Comparison of ENCODE assay signal across 29 cellular contexts in genomic region chr7:8881916-8882315, GRCh38.
"Had no signal": no experiment of that assay in that cellular context is flagged by ENCODE, and none has a peak within 500 bp of the region (broad histone marks: within the 10 kb centered on the region; RNA-seq: fewer than 3 reads in every experiment).

No MANE protein-coding gene starts in this region.

- H3K4me1 ChIP-seq: ascending aorta, gastroesophageal sphincter, right atrium auricular region, stomach, thyroid gland had no signal

- ATAC-seq: activated CD4-positive, CD25-positive, alpha-beta regulatory T cell treated with anti-CD3 and anti-CD28 coated beads, Interleukin-2, amount 50 U/mL, for 24 hours; gastroesophageal sphincter; naive thymus-derived CD4-positive, alpha-beta T cell; stimulated activated naive B cell treated with anti-CD40 and anti-IgM and Interleukin-4, amounts not matched to agents 10 μg/mL and 1 μg/mL and 100 μg/mL, for 72 hours had no signal

- H3K9me3 ChIP-seq: ascending aorta, right atrium auricular region, stomach, thyroid gland had no signal

- H3K4me3 ChIP-seq: ascending aorta, cardiac muscle cell, coronary artery, dorsolateral prefrontal cortex, gastroesophageal sphincter, right atrium auricular region, stomach, thyroid gland had no signal

- H3K27me3 ChIP-seq: ascending aorta, cardiac muscle cell, dorsolateral prefrontal cortex, gastroesophageal sphincter, right atrium auricular region, stomach, thyroid gland had no signal

- FAIRE-seq: TTC549 had no signal

- H3K27ac ChIP-seq: ascending aorta, cardiac muscle cell, coronary artery, dorsolateral prefrontal cortex, gastroesophageal sphincter, right atrium auricular region, stomach, thyroid gland, VCaP had no signal

- H3K36me3 ChIP-seq: ascending aorta, cardiac muscle cell, gastroesophageal sphincter, right atrium auricular region, stomach, thyroid gland had no signal

- DNase-seq: activated CD4-positive, alpha-beta T cell treated with anti-CD3 and anti-CD28 coated beads for 48 hours; activated CD4-positive, alpha-beta T cell treated with anti-CD3 and anti-CD28 coated beads, Interleukin-2, amount 50 U/mL, for 48 hours; activated CD8-positive, alpha-beta memory T cell treated with anti-CD3 and anti-CD28 coated beads, Interleukin-2, amount 50 U/mL, for 4 hours; activated effector memory CD4-positive, alpha-beta T cell treated with anti-CD3 and anti-CD28 coated beads, Interleukin-2, amount 50 U/mL, for 16 hours; activated naive CD4-positive, alpha-beta T cell treated with anti-CD3 and anti-CD28 coated beads, Interleukin-2, amount 10 ng/mL, durations not matched to agents 7 days and 5 days; activated naive CD8-positive, alpha-beta T cell treated with anti-CD3 and anti-CD28 coated beads, Interleukin-2, amount 10 ng/mL, durations not matched to agents 7 days and 5 days; activated T-cell treated with anti-CD3 and anti-CD28 coated beads, Interleukin-2, amount 50 U/mL, for 1 hour; cerebellar nuclear complex; dorsolateral prefrontal cortex; effector memory CD4-positive, alpha-beta T cell; erythroblast; head of caudate nucleus; hypothalamus; midbrain; naive thymus-derived CD4-positive, alpha-beta T cell; stimulated activated CD4-positive, alpha-beta T cell treated with anti-CD3 and anti-CD28 coated beads, Interleukin-15, amount 100 ng/mL, for 24 hours; stimulated activated CD4-positive, alpha-beta T cell treated with anti-CD3 and anti-CD28 coated beads, Interleukin-2, amount 100 ng/mL, for 24 hours; stimulated activated naive B cell treated with anti-CD40 and anti-IgM and Interleukin-4, amounts not matched to agents 10 μg/mL and 1 μg/mL and 100 μg/mL, for 72 hours; stomach; T-helper 9 cell; thyroid gland had no signal
